Comparison of ENCODE assay signal across 1 cellular context in the genomic region with DNA sequence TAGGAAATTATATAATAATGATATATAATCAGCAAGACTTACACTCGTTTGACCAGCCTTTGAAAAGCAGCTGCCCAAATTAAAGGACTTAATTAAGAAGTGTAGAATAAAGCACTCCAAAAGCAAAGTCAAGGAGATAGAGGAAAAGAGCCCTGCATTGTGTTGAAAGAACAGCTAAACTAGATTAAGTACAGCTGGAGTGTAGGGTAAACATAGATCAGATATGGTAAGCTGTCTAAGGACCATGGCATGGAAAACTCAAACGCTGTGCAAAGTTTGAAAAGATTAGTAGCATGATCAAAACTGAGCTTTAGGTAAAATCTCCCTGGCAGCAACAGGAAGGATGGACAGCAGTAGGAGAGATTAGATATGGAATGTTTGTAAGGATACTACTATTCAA.
TF ChIP-seq lines count a peak whose summit lies in the region.

No MANE protein-coding gene starts in this region.

TF ChIP-seq in H1, 55 proteins besides CTCF, POLR2A, EP300 and RAD21:
- TF ChIP-seq, protein P1, sequence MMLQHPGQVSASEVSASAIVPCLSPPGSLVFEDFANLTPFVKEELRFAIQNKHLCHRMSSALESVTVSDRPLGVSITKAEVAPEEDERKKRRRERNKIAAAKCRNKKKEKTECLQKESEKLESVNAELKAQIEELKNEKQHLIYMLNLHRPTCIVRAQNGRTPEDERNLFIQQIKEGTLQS (IDR thresholded peaks at IDR 0.05; ENCODE audit: insufficient read depth, low read depth, low read length), result no peak
- TF ChIP-seq SIN3A (conservative IDR thresholded peaks at IDR 0.05 in 1 of 2, IDR thresholded peaks at IDR 0.05 in 1 of 2; ENCODE audit: low read depth in 1 of 2, low read length in 2 of 2) (no peak), YY1 (IDR thresholded peaks at IDR 0.05; ENCODE audit: low read depth, low read length) (no peak), SRF (IDR thresholded peaks at IDR 0.05; ENCODE audit: low read depth, low read length) (no peak), ZNF274 (IDR thresholded peaks at IDR 0.05; ENCODE audit: borderline replicate concordance, extremely low read depth, low read length) (no peak), MAX (IDR thresholded peaks at IDR 0.05) (no peak), SP2 (IDR thresholded peaks at IDR 0.05; ENCODE audit: low read length) (no peak)
